In genomic region chr11:117345039-117345438, GRCh38 we compare ENCODE assay signal across 1 cellular context.
TF ChIP-seq lines count a peak whose summit lies in the region.

No MANE protein-coding gene starts in this region.

TF ChIP-seq in K562, 482 proteins besides CTCF, POLR2A, EP300 and RAD21:
- TF ChIP-seq ZNF263 (CRISPR knock-in tag; IDR thresholded peaks at IDR 0.05; ENCODE audit: borderline replicate concordance), result peak; percentile 69; the same call in 1 of the 2 replicates
- TF ChIP-seq ZNF354B (CRISPR knock-in tag; IDR thresholded peaks at IDR 0.05), result no peak
